ENCODE assay signal across 8 cellular contexts in genomic region chr5:169701910-169702451, GRCh38.
DNase-seq lines count a peak whose midpoint lies in the region; ATAC-seq lines count a peak whose summit lies in the region.

No MANE protein-coding gene starts in this region.

- DNase-seq in DMS53 (lab: John Stamatoyannopoulos, UW), result peak; percentile 11
- DNase-seq in DMS53 treated with DMSO at 0.1 percent for 48 hours (lab: John Stamatoyannopoulos, UW; ENCODE audit: unreplicated experiment), result no peak
- DNase-seq in NCI-H345 (lab: John Stamatoyannopoulos, UW), result peak; percentile 28
- peak; percentile 51 for DNase-seq in ecto neural progenitor cell (ENCODE audit: low spot score)
- peak; percentile 58 for DNase-seq in pons (ENCODE audit: low spot score)
- no peak for DNase-seq in NCI-H2081 (lab: John Stamatoyannopoulos, UW)

- ATAC-seq in GM21737 (IDR thresholded peaks at IDR 0.05; ENCODE audit: unreplicated experiment) (no peak), GM19328 (IDR thresholded peaks at IDR 0.05; ENCODE audit: unreplicated experiment) (no peak)

Comparison
In these comparisons a context has a peak if more than half of its experiments do, and no peak if none do; other contexts are left out.
1. DNase-seq: peak in DMS53 (single experiment), NCI-H345 (single experiment), ecto neural progenitor cell (single experiment) and pons (single experiment); none in DMS53 treated with DMSO at 0.1 percent for 48 hours (single experiment) and NCI-H2081 (0 of 2).